Comparison of ENCODE assay signal across 20 cellular contexts in genomic region chr4:89022426-89023128, GRCh38.
"Had no signal": no experiment of that assay in that cellular context is flagged by ENCODE, and none has a peak within 500 bp of the region (broad histone marks: within the 10 kb centered on the region; RNA-seq: fewer than 3 reads in every experiment).

No MANE protein-coding gene starts in this region.

- H3K4me1 Mint-ChIP-seq: activated naive CD8-positive, alpha-beta T cell treated with anti-CD3 and anti-CD28 coated beads, Interleukin-2, amount 10 ng/mL, durations not matched to agents 7 days and 5 days had no signal

- H3K9me3 Mint-ChIP-seq: activated CD8-positive, alpha-beta T cell treated with anti-CD3 and anti-CD28 coated beads for 36 hours; activated naive CD8-positive, alpha-beta T cell treated with anti-CD3 and anti-CD28 coated beads, Interleukin-2, amount 10 ng/mL, durations not matched to agents 7 days and 5 days; activated T-cell treated with anti-CD3 and anti-CD28 coated beads, Interleukin-2, amount 50 U/mL, for 72 hours; naive thymus-derived CD4-positive, alpha-beta T cell; type B pancreatic cell had no signal

- H3K27ac Mint-ChIP-seq: activated CD8-positive, alpha-beta T cell treated with anti-CD3 and anti-CD28 coated beads for 36 hours; activated naive CD8-positive, alpha-beta T cell treated with anti-CD3 and anti-CD28 coated beads, Interleukin-2, amount 10 ng/mL, durations not matched to agents 7 days and 5 days; activated T-cell treated with anti-CD3 and anti-CD28 coated beads, Interleukin-2, amount 50 U/mL, for 72 hours had no signal

- H3K27me3 ChIP-seq: esophagus squamous epithelium, hepatocyte, suprapubic skin had no signal

- H3K36me3 Mint-ChIP-seq: activated naive CD8-positive, alpha-beta T cell treated with anti-CD3 and anti-CD28 coated beads, Interleukin-2, amount 10 ng/mL, durations not matched to agents 7 days and 5 days; naive thymus-derived CD4-positive, alpha-beta T cell had no signal

- H3K9me3 ChIP-seq: esophagus squamous epithelium, suprapubic skin had no signal

- H3K9ac ChIP-seq: parathyroid adenoma had no signal

- DNase-seq: activated CD4-positive, alpha-beta T cell treated with anti-CD3 and anti-CD28 coated beads for 1 hour; activated CD8-positive, alpha-beta memory T cell treated with anti-CD3 and anti-CD28 coated beads, Interleukin-2, amount 50 U/mL, for 4 hours; activated CD8-positive, alpha-beta T cell treated with anti-CD3 and anti-CD28 coated beads for 36 hours; activated gamma-delta T cell treated with Interleukin-2 at 50 U/mL for 16 hours; activated naive CD8-positive, alpha-beta T cell treated with anti-CD3 and anti-CD28 coated beads, Interleukin-2, amount 10 ng/mL, durations not matched to agents 7 days and 5 days; activated T-cell treated with anti-CD3 and anti-CD28 coated beads, Interleukin-2, amount 50 U/mL, for 72 hours; caudate nucleus; esophagus squamous epithelium; islet precursor cell; naive thymus-derived CD4-positive, alpha-beta T cell; retina; stimulated activated CD4-positive, alpha-beta T cell treated with anti-CD3 and anti-CD28 coated beads, Interleukin-15, amount 100 ng/mL, for 24 hours; stimulated activated CD4-positive, alpha-beta T cell treated with anti-CD3 and anti-CD28 coated beads, Interleukin-4, amount 100 ng/mL, for 1 hour; stimulated activated naive CD4-positive, alpha-beta T cell treated with Interleukin-2 at 50 U/mL for 16 hours; T-helper 9 cell had no signal

- H3K27me3 Mint-ChIP-seq: activated naive CD8-positive, alpha-beta T cell treated with anti-CD3 and anti-CD28 coated beads, Interleukin-2, amount 10 ng/mL, durations not matched to agents 7 days and 5 days; type B pancreatic cell had no signal

- H3K4me3 ChIP-seq: coronary artery, esophagus squamous epithelium, hepatocyte, suprapubic skin had no signal

- ATAC-seq: activated CD8-positive, alpha-beta T cell treated with anti-CD3 and anti-CD28 coated beads for 36 hours; activated T-cell treated with anti-CD3 and anti-CD28 coated beads, Interleukin-2, amount 50 U/mL, for 72 hours; naive thymus-derived CD4-positive, alpha-beta T cell had no signal

- H3K79me2 ChIP-seq: parathyroid adenoma had no signal

- H3K27ac ChIP-seq: coronary artery, esophagus squamous epithelium, suprapubic skin had no signal

- H2AFZ ChIP-seq: hepatocyte, parathyroid adenoma had no signal

- H3K4me3 Mint-ChIP-seq: activated CD8-positive, alpha-beta T cell treated with anti-CD3 and anti-CD28 coated beads for 36 hours; activated naive CD8-positive, alpha-beta T cell treated with anti-CD3 and anti-CD28 coated beads, Interleukin-2, amount 10 ng/mL, durations not matched to agents 7 days and 5 days; activated T-cell treated with anti-CD3 and anti-CD28 coated beads, Interleukin-2, amount 50 U/mL, for 72 hours; naive thymus-derived CD4-positive, alpha-beta T cell; type B pancreatic cell had no signal
